Comparison of ENCODE assay signal across 1 cellular context in the genomic region with DNA sequence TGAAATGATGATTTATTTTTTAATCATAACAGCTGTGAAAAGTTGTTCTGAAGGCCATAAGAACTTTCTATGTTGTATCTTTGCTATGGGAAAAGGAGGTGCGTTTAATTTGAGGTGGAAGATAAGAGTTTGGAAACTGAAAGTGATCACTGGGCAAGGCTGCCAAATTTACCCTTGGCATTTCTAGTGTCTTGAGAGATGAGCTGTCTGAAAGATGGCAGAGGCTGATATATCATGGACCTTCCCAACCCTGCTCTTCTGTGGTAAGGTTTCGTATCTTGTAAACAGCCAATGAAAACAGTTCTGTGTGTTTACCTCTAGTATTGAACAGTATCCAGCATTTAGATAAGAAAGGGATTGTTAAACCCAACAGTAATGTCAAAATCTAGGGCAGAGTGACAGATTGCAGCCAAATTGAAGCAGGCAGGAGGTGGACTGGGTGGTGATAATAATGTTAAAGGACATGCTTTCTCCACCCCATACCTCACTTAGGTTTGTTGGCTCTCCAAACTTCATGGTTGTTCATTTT.
TF ChIP-seq lines count a peak whose summit lies in the region.

No MANE protein-coding gene starts in this region.

TF ChIP-seq in GM12878, 131 proteins besides CTCF, POLR2A, EP300 and RAD21:
- TF ChIP-seq MXI1 (IDR thresholded peaks at IDR 0.05; ENCODE audit: low read depth, low read length) (no peak), POLR2AphosphoS5 (IDR thresholded peaks at IDR 0.05; ENCODE audit: low read length) (peak; percentile 58), MTA3 (IDR thresholded peaks at IDR 0.05; ENCODE audit: borderline replicate concordance, low read length) (0 out of 2 replicates have a peak, but pooled peaks have one; percentile 30)
